ENCODE assay signal across 20 cellular contexts in the genomic region with DNA sequence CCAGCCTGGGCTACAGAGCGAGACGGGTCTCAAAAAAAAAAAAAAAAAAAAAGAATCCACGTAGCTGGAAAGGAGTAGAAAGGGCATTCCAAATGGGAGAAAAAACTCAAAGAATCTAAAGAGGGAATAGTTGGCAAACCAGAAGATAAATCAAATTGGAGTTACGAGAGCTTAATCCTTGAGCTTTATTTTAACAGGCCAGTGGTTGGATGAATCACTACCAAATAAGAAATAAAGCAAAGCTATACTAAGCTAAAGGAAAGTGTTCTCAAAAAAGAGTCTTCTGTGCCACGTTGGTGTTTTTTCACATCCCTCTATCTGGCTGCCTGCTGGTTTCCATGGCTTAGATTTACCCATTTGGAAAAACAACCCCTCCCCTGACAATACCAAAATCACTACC. TPM values are rescaled to one million over a fixed set of nuclear protein-coding genes. Genes with fewer than 3 reads are reported as not detected.
DNase-seq lines count a peak whose midpoint lies in the region; ATAC-seq and TF ChIP-seq lines count a peak whose summit lies in the region.
"Had no signal": no experiment of that assay in that cellular context is flagged by ENCODE, and none has a peak within 500 bp of the region (broad histone marks: within the 10 kb centered on the region; RNA-seq: fewer than 3 reads in every experiment).

No MANE protein-coding gene starts in this region.

- H3K27ac ChIP-seq in Panc1 (ENCODE audit: low read length): 0 out of 2 replicates have a peak overlapping the region, but pooled peaks have one; percentile 20
- H3K27ac ChIP-seq: cardiac muscle cell had no signal

- peaks cover 27% of the 10 kb centered on the region for H3K36me3 Mint-ChIP-seq in activated CD4-positive, alpha-beta T cell treated with anti-CD3 and anti-CD28 coated beads, Interleukin-2, amount 10 ng/mL, durations not matched to agents 7 days and 5 days (ENCODE audit: low read depth)
- H3K36me3 Mint-ChIP-seq: natural killer cell had no signal

- no peaks in the 10 kb centered on the region for H3K27me3 Mint-ChIP-seq in activated CD4-positive, alpha-beta T cell treated with anti-CD3 and anti-CD28 coated beads, Interleukin-2, amount 10 ng/mL, durations not matched to agents 7 days and 5 days
- H3K27me3 Mint-ChIP-seq: activated B cell treated with CpG ODN at 0.5 μM for 24 hours, T-cell had no signal

- no peak overlapping the region for H3K4me3 ChIP-seq in Panc1 (ENCODE audit: low read depth in 2 of 2, low read length in 2 of 2)
- no peak overlapping the region for H3K4me3 ChIP-seq in fibroblast of the aortic adventitia (ENCODE audit: low read depth, low read length)
- H3K4me3 ChIP-seq in skeletal muscle satellite cell (ENCODE audit: low read length): no peak overlapping the region
- H3K4me3 ChIP-seq: cardiac muscle cell had no signal

- in situ Hi-C loops in Panc1 (cut with HindIII; ENCODE audit: low pct_unique_long_range_greater_than_20kb, low sequenced_read_pairs): no loop called here

- no TSS peak for BruUV-seq in Panc1 (replicated peaks; lab: Mats Ljungman, UMichigan)

- peak overlapping the region; percentile 0 for H3K9ac ChIP-seq in skeletal muscle satellite cell (ENCODE audit: low read depth, low read length)

- H3K9me3 Mint-ChIP-seq in activated CD4-positive, alpha-beta T cell treated with anti-CD3 and anti-CD28 coated beads, Interleukin-2, amount 10 ng/mL, durations not matched to agents 7 days and 5 days: peaks cover 7% of the 10 kb centered on the region
- H3K9me3 Mint-ChIP-seq: activated B cell treated with CpG ODN at 0.5 μM for 24 hours; natural killer cell; stimulated activated effector memory CD8-positive, alpha-beta T cell treated with anti-CD3 and anti-CD28 coated beads, Interleukin-12 subunit alpha, Interleukin-12 subunit beta, amount 100 ng/mL, for 72 hours; T-cell had no signal

- H3K4me1 ChIP-seq in Panc1 (ENCODE audit: control insufficient read depth, insufficient read depth, low read length) (peaks cover 65% of the 10 kb centered on the region), skeletal muscle satellite cell (ENCODE audit: control insufficient read depth, insufficient read depth, low read length) (peaks cover 38% of the 10 kb centered on the region)

- no peak overlapping the region for H3K4me2 ChIP-seq in skeletal muscle satellite cell (ENCODE audit: low read length)

- no peak overlapping the region for H3K27ac Mint-ChIP-seq in activated CD4-positive, alpha-beta T cell treated with anti-CD3 and anti-CD28 coated beads, Interleukin-2, amount 10 ng/mL, durations not matched to agents 7 days and 5 days
- H3K27ac Mint-ChIP-seq: activated B cell treated with CpG ODN at 0.5 μM for 24 hours; natural killer cell; stimulated activated effector memory CD8-positive, alpha-beta T cell treated with anti-CD3 and anti-CD28 coated beads, Interleukin-12 subunit alpha, Interleukin-12 subunit beta, amount 100 ng/mL, for 72 hours; T-cell had no signal

- H3K36me3 ChIP-seq in Panc1 (ENCODE audit: control insufficient read depth, insufficient read depth, low read length) (no peaks in the 10 kb centered on the region; the same call in 1 of the 2 replicates), skeletal muscle satellite cell (ENCODE audit: insufficient read depth, low read length) (no peaks in the 10 kb centered on the region)
- H3K36me3 ChIP-seq: cardiac muscle cell had no signal

- no peaks in the 10 kb centered on the region for H3K9me3 ChIP-seq in Panc1 (ENCODE audit: control insufficient read depth, insufficient read depth, low read depth, low read length)
- H3K9me3 ChIP-seq in skeletal muscle satellite cell (replicated peaks; ENCODE audit: low read length): no peaks in the 10 kb centered on the region

- no peak for TF ChIP-seq CTCF in Panc1 (IDR thresholded peaks at IDR 0.05)
- no peak for TF ChIP-seq CTCF in fibroblast of the aortic adventitia (IDR thresholded peaks at IDR 0.05; ENCODE audit: insufficient read depth, low read length)

- DNase-seq in AG20443 (ENCODE audit: low spot score) (peak; percentile 67), Panc1 (ENCODE audit: low read depth, low spot score) (no peak), fibroblast of the aortic adventitia (ENCODE audit: low read depth) (peak; percentile 65), mucosa of gallbladder (ENCODE audit: low spot score) (no peak), sciatic nerve (ENCODE audit: low spot score) (no peak)
- no peak for DNase-seq in stimulated activated CD4-positive, alpha-beta T cell treated with anti-CD3 and anti-CD28 coated beads, Interleukin-1b, Interleukin-23, amount 100 ng/mL, for 48 hours
- no peak for DNase-seq in activated CD4-positive, alpha-beta T cell treated with anti-CD3 and anti-CD28 coated beads, Interleukin-2, amount 10 ng/mL, durations not matched to agents 7 days and 5 days
- DNase-seq: activated B cell treated with CpG ODN at 0.5 μM for 24 hours; activated naive CD4-positive, alpha-beta T cell treated with Interleukin-2 at 50 U/mL for 16 hours; C1 segment of cervical spinal cord; natural killer cell; NCI-H2029; NCI-H69; right cardiac atrium; T-cell had no signal

- ATAC-seq in Panc1 (no peak), sciatic nerve (no peak)
- ATAC-seq: HCT116; left lobe of liver; natural killer cell; right cardiac atrium; stimulated activated effector memory CD8-positive, alpha-beta T cell treated with anti-CD3 and anti-CD28 coated beads, Interleukin-12 subunit alpha, Interleukin-12 subunit beta, amount 100 ng/mL, for 72 hours; T-cell had no signal

- intact Hi-C loops in Panc1 (cut with micrococcal nuclease; ENCODE audit: unreplicated experiment) (no loop called here), sciatic nerve (cut with DNase I) (no loop called here)

- POLR2A ChIA-PET in Panc1 (lab: Charles Lee): no interaction called here
- POLR2A ChIA-PET in activated CD4-positive, alpha-beta T cell treated with anti-CD3 and anti-CD28 coated beads, Interleukin-2, amount 10 ng/mL, durations not matched to agents 7 days and 5 days (lab: Charles Lee): no interaction called here

- no peak overlapping the region for H3K4me3 Mint-ChIP-seq in activated CD4-positive, alpha-beta T cell treated with anti-CD3 and anti-CD28 coated beads, Interleukin-2, amount 10 ng/mL, durations not matched to agents 7 days and 5 days
- H3K4me3 Mint-ChIP-seq: activated B cell treated with CpG ODN at 0.5 μM for 24 hours; natural killer cell; stimulated activated effector memory CD8-positive, alpha-beta T cell treated with anti-CD3 and anti-CD28 coated beads, Interleukin-12 subunit alpha, Interleukin-12 subunit beta, amount 100 ng/mL, for 72 hours; T-cell had no signal

- H3K4me1 Mint-ChIP-seq in activated CD4-positive, alpha-beta T cell treated with anti-CD3 and anti-CD28 coated beads, Interleukin-2, amount 10 ng/mL, durations not matched to agents 7 days and 5 days: peaks cover 71% of the 10 kb centered on the region

- H3K27me3 ChIP-seq in Panc1 (ENCODE audit: control insufficient read depth, insufficient read depth, low read length): no peaks in the 10 kb centered on the region
- no peaks in the 10 kb centered on the region for H3K27me3 ChIP-seq in skeletal muscle satellite cell (ENCODE audit: control insufficient read depth, insufficient read depth, low read length)
- H3K27me3 ChIP-seq: cardiac muscle cell had no signal

- CTCF ChIA-PET in Panc1 (lab: Charles Lee): no interaction called here
- CTCF ChIA-PET in activated CD4-positive, alpha-beta T cell treated with anti-CD3 and anti-CD28 coated beads, Interleukin-2, amount 10 ng/mL, durations not matched to agents 7 days and 5 days (lab: Charles Lee): interaction anchor here (0.6 to 1.2 kb wide), 3 partner anchors 9 to 825 kb away, joined by 3 to 5 read pairs (median 4); no protein-coding TSS in a partner anchor

RNA-seq across cellular contexts. Expression of a gene that starts 14.0 kb away (rescaled TPM):
- total RNA-seq in Panc1 (2021; ENCODE audit: unreplicated experiment): 66.0 TPM
- 61.2 TPM for polyA plus RNA-seq in Panc1 (2012; ENCODE audit: insufficient read length)
- 94.2 and 131 TPM in 2 replicates for total RNA-seq in fibroblast of the aortic adventitia (ENCODE audit: low replicate concordance)
- total RNA-seq in skeletal muscle satellite cell (2012; rRNA removed): 31.9 and 32.8 TPM in 2 replicates
- total RNA-seq in mucosa of gallbladder: 94.2 TPM
- total RNA-seq in sciatic nerve: 96.5 TPM
- 10 to 100 TPM; 34.2 to 35.5 TPM for total RNA-seq in activated CD4-positive, alpha-beta T cell treated with anti-CD3 and anti-CD28 coated beads, Interleukin-2, amount 10 ng/mL, durations not matched to agents 7 days and 5 days

Comparison
In these comparisons a context has a peak if more than half of its experiments do, and no peak if none do; other contexts are left out.
1. DNase-seq: peak in AG20443 (single experiment) and fibroblast of the aortic adventitia (single experiment); none in Panc1 (single experiment), stimulated activated CD4-positive, alpha-beta T cell treated with anti-CD3 and anti-CD28 coated beads, Interleukin-1b, Interleukin-23, amount 100 ng/mL, for 48 hours (single experiment), mucosa of gallbladder (single experiment), sciatic nerve (single experiment) and activated CD4-positive, alpha-beta T cell treated with anti-CD3 and anti-CD28 coated beads, Interleukin-2, amount 10 ng/mL, durations not matched to agents 7 days and 5 days (single experiment).